In the genomic region with DNA sequence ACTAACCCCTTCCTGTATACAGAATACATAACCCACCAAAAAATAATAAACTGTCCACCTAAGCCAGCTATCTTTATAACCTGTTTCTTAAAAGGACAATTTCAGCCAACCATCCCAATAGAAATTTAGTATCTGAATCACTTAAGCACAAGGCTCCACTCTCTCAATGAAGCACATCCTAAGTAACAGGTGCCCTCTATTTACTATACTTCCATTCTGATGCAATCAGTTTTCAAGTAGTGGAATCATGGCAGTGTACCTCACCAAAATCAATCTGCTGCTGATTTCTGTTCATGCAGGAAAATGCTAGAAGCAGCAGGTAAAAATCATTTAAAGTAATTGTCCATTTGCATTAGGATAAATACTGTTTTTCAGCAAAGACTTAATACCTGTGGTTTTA, we compare ENCODE assay signal across 20 cellular contexts. TPM values are rescaled to one million over a fixed set of nuclear protein-coding genes. Genes with fewer than 3 reads are reported as not detected.
DNase-seq lines count a peak whose midpoint lies in the region; ATAC-seq and TF ChIP-seq lines count a peak whose summit lies in the region.
"Had no signal": no experiment of that assay in that cellular context is flagged by ENCODE, and none has a peak within 500 bp of the region (broad histone marks: within the 10 kb centered on the region; RNA-seq: fewer than 3 reads in every experiment).

No MANE protein-coding gene starts in this region.

- ATAC-seq in stimulated activated naive CD8-positive, alpha-beta T cell treated with anti-CD3 and anti-CD28 coated beads, Interleukin-15, Interleukin-2, amounts not matched to agents 100 U/mL and 50 U/mL, for 24 hours: no peak
- no peak for ATAC-seq in HG02571 (IDR thresholded peaks at IDR 0.05; ENCODE audit: unreplicated experiment)
- ATAC-seq: CD8-positive, alpha-beta T cell; K562 had no signal

- no peak overlapping the region for H2AFZ ChIP-seq in smooth muscle cell (ENCODE audit: low read depth)
- H2AFZ ChIP-seq: GM23248 had no signal

- H3K4me3 Mint-ChIP-seq in activated CD4-positive, alpha-beta T cell treated with anti-CD3 and anti-CD28 coated beads, Interleukin-2, amount 10 ng/mL, durations not matched to agents 24 days and 14 days: peak overlapping the region; percentile 49
- peak overlapping the region; percentile 52 for H3K4me3 Mint-ChIP-seq in stimulated activated naive CD8-positive, alpha-beta T cell treated with anti-CD3 and anti-CD28 coated beads, Interleukin-15, Interleukin-2, amounts not matched to agents 100 ng/mL and 50 ng/mL, for 24 hours
- H3K4me3 Mint-ChIP-seq in activated T-helper 2 cell treated with anti-CD3 and anti-CD28 coated beads, Interferon-gamma antibody, Interleukin-2, Interleukin-4, amounts not matched to agents 10 μg/mL and 5 μg/mL and 100 μg/mL, durations not matched to agents 14 hours and 24 hours and 36 hours (ENCODE audit: low read depth): peak overlapping the region; percentile 48
- H3K4me3 Mint-ChIP-seq: CD8-positive, alpha-beta T cell; H9 had no signal

- no peak overlapping the region for H3K4me2 ChIP-seq in smooth muscle cell

- H3F3A ChIP-seq in smooth muscle cell (ENCODE audit: low read depth): no peaks in the 10 kb centered on the region

- intact Hi-C loops in activated CD4-positive, alpha-beta T cell treated with anti-CD3 and anti-CD28 coated beads, Interleukin-2, amount 10 ng/mL, durations not matched to agents 24 days and 14 days (cut with micrococcal nuclease): no loop called here
- intact Hi-C loops in activated T-helper 2 cell treated with anti-CD3 and anti-CD28 coated beads, Interferon-gamma antibody, Interleukin-2, Interleukin-4, amounts not matched to agents 10 μg/mL and 5 μg/mL and 100 μg/mL, durations not matched to agents 14 hours and 24 hours and 36 hours (cut with micrococcal nuclease): loop anchor here (10.0 kb wide), 1 partner anchor 1001 kb away; the partner anchor contains the start of gene ARSB

- H3K36me3 Mint-ChIP-seq in activated CD4-positive, alpha-beta T cell treated with anti-CD3 and anti-CD28 coated beads, Interleukin-2, amount 10 ng/mL, durations not matched to agents 24 days and 14 days (ENCODE audit: low read depth): peaks cover 68% of the 10 kb centered on the region
- peaks cover 75% of the 10 kb centered on the region for H3K36me3 Mint-ChIP-seq in stimulated activated naive CD8-positive, alpha-beta T cell treated with anti-CD3 and anti-CD28 coated beads, Interleukin-15, Interleukin-2, amounts not matched to agents 100 ng/mL and 50 ng/mL, for 24 hours (ENCODE audit: low read depth)
- H3K36me3 Mint-ChIP-seq in activated T-helper 2 cell treated with anti-CD3 and anti-CD28 coated beads, Interferon-gamma antibody, Interleukin-2, Interleukin-4, amounts not matched to agents 10 μg/mL and 5 μg/mL and 100 μg/mL, durations not matched to agents 14 hours and 24 hours and 36 hours (ENCODE audit: low read depth): peaks cover 77% of the 10 kb centered on the region

- no peak overlapping the region for H3K9ac ChIP-seq in smooth muscle cell (ENCODE audit: low read depth)
- H3K9ac ChIP-seq: GM23248 had no signal

- H4K20me1 ChIP-seq in smooth muscle cell (ENCODE audit: low read depth): no peaks in the 10 kb centered on the region

- H3K4me1 Mint-ChIP-seq in activated CD4-positive, alpha-beta T cell treated with anti-CD3 and anti-CD28 coated beads, Interleukin-2, amount 10 ng/mL, durations not matched to agents 24 days and 14 days: peaks cover 55% of the 10 kb centered on the region
- H3K4me1 Mint-ChIP-seq in stimulated activated naive CD8-positive, alpha-beta T cell treated with anti-CD3 and anti-CD28 coated beads, Interleukin-15, Interleukin-2, amounts not matched to agents 100 ng/mL and 50 ng/mL, for 24 hours (ENCODE audit: low read depth): peaks cover 88% of the 10 kb centered on the region
- peaks cover 67% of the 10 kb centered on the region for H3K4me1 Mint-ChIP-seq in activated T-helper 2 cell treated with anti-CD3 and anti-CD28 coated beads, Interferon-gamma antibody, Interleukin-2, Interleukin-4, amounts not matched to agents 10 μg/mL and 5 μg/mL and 100 μg/mL, durations not matched to agents 14 hours and 24 hours and 36 hours (ENCODE audit: low read depth)

- H3K36me3 ChIP-seq in smooth muscle cell (ENCODE audit: low read depth): peaks cover 35% of the 10 kb centered on the region

- H3K79me2 ChIP-seq in smooth muscle cell (ENCODE audit: low read depth): no peaks in the 10 kb centered on the region

- no peak for TF ChIP-seq CTCF in smooth muscle cell (IDR thresholded peaks at IDR 0.05; ENCODE audit: borderline replicate concordance, insufficient read depth, poor library complexity, severe bottlenecking)

- H3K27ac Mint-ChIP-seq in activated CD4-positive, alpha-beta T cell treated with anti-CD3 and anti-CD28 coated beads, Interleukin-2, amount 10 ng/mL, durations not matched to agents 24 days and 14 days: peak overlapping the region; percentile 6
- H3K27ac Mint-ChIP-seq in stimulated activated naive CD8-positive, alpha-beta T cell treated with anti-CD3 and anti-CD28 coated beads, Interleukin-15, Interleukin-2, amounts not matched to agents 100 ng/mL and 50 ng/mL, for 24 hours: peak overlapping the region; percentile 88
- peak overlapping the region; percentile 61 for H3K27ac Mint-ChIP-seq in activated T-helper 2 cell treated with anti-CD3 and anti-CD28 coated beads, Interferon-gamma antibody, Interleukin-2, Interleukin-4, amounts not matched to agents 10 μg/mL and 5 μg/mL and 100 μg/mL, durations not matched to agents 14 hours and 24 hours and 36 hours
- H3K27ac Mint-ChIP-seq: CD8-positive, alpha-beta T cell; H9 had no signal

- H3K9me3 Mint-ChIP-seq in activated CD4-positive, alpha-beta T cell treated with anti-CD3 and anti-CD28 coated beads, Interleukin-2, amount 10 ng/mL, durations not matched to agents 24 days and 14 days: no peaks in the 10 kb centered on the region
- no peaks in the 10 kb centered on the region for H3K9me3 Mint-ChIP-seq in stimulated activated naive CD8-positive, alpha-beta T cell treated with anti-CD3 and anti-CD28 coated beads, Interleukin-15, Interleukin-2, amounts not matched to agents 100 ng/mL and 50 ng/mL, for 24 hours
- no peaks in the 10 kb centered on the region for H3K9me3 Mint-ChIP-seq in activated T-helper 2 cell treated with anti-CD3 and anti-CD28 coated beads, Interferon-gamma antibody, Interleukin-2, Interleukin-4, amounts not matched to agents 10 μg/mL and 5 μg/mL and 100 μg/mL, durations not matched to agents 14 hours and 24 hours and 36 hours
- H3K9me3 Mint-ChIP-seq: CD8-positive, alpha-beta T cell; H9 had no signal

- no peak for DNase-seq in activated CD4-positive, alpha-beta T cell treated with anti-CD3 and anti-CD28 coated beads, Interleukin-2, amount 10 ng/mL, durations not matched to agents 24 days and 14 days
- DNase-seq in activated CD4-positive, alpha-beta T cell treated with anti-CD3 and anti-CD28 coated beads for 1 hour: no peak
- DNase-seq in stimulated activated naive CD8-positive, alpha-beta T cell treated with anti-CD3 and anti-CD28 coated beads, Interleukin-15, Interleukin-2, amounts not matched to agents 100 U/mL and 50 U/mL, for 24 hours: no peak
- no peak for DNase-seq in activated T-helper 2 cell treated with anti-CD3 and anti-CD28 coated beads, Interferon-gamma antibody, Interleukin-2, Interleukin-4, amounts not matched to agents 10 μg/mL and 5 μg/mL and 100 μg/mL, durations not matched to agents 14 hours and 24 hours and 36 hours (ENCODE audit: low spot score)
- DNase-seq in smooth muscle cell (lab: John Stamatoyannopoulos, UW; ENCODE audit: unreplicated experiment): no peak
- no peak for DNase-seq in glomerular visceral epithelial cell (ENCODE audit: extremely low spot score)
- DNase-seq: AML-193; C1 segment of cervical spinal cord; CD8-positive, alpha-beta T cell; DMS153; GM23248; H9; MG63; NCI-H1417; NCI-H1694 treated with DMSO at 0.1 percent for 48 hours; NCI-H510A had no signal

- no peak overlapping the region for H3K4me3 ChIP-seq in smooth muscle cell
- H3K4me3 ChIP-seq: GM23248, K562, MG63 had no signal

- H3K9me3 ChIP-seq in smooth muscle cell (replicated peaks; ENCODE audit: low read depth): no peaks in the 10 kb centered on the region
- H3K9me3 ChIP-seq: MG63 had no signal

- H3K27me3 ChIP-seq in smooth muscle cell (ENCODE audit: low read depth): no peaks in the 10 kb centered on the region
- H3K27me3 ChIP-seq: MG63 had no signal

- H3K4me1 ChIP-seq in smooth muscle cell (ENCODE audit: low read depth): peaks cover 13% of the 10 kb centered on the region

- H3K27me3 Mint-ChIP-seq in activated CD4-positive, alpha-beta T cell treated with anti-CD3 and anti-CD28 coated beads, Interleukin-2, amount 10 ng/mL, durations not matched to agents 24 days and 14 days: no peaks in the 10 kb centered on the region
- H3K27me3 Mint-ChIP-seq in stimulated activated naive CD8-positive, alpha-beta T cell treated with anti-CD3 and anti-CD28 coated beads, Interleukin-15, Interleukin-2, amounts not matched to agents 100 ng/mL and 50 ng/mL, for 24 hours: no peaks in the 10 kb centered on the region
- H3K27me3 Mint-ChIP-seq in activated T-helper 2 cell treated with anti-CD3 and anti-CD28 coated beads, Interferon-gamma antibody, Interleukin-2, Interleukin-4, amounts not matched to agents 10 μg/mL and 5 μg/mL and 100 μg/mL, durations not matched to agents 14 hours and 24 hours and 36 hours (ENCODE audit: low read depth): no peaks in the 10 kb centered on the region

- H3K27ac ChIP-seq in smooth muscle cell (ENCODE audit: low read depth): no peak overlapping the region
- H3K27ac ChIP-seq: GM23248, RWPE1 had no signal

RNA-seq across cellular contexts. Expression of gene MTX3, which starts 4.8 kb away (rescaled TPM):
- 26.8 and 27.8 TPM in 2 replicates for total RNA-seq in activated CD4-positive, alpha-beta T cell treated with anti-CD3 and anti-CD28 coated beads, Interleukin-2, amount 10 ng/mL, durations not matched to agents 24 days and 14 days
- 18.0 and 18.2 TPM in 2 replicates for total RNA-seq in activated T-helper 2 cell treated with anti-CD3 and anti-CD28 coated beads, Interferon-gamma antibody, Interleukin-2, Interleukin-4, amounts not matched to agents 10 μg/mL and 5 μg/mL and 100 μg/mL, durations not matched to agents 14 hours and 24 hours and 36 hours
- 17.9 and 20.2 TPM in 2 replicates for total RNA-seq in smooth muscle cell
- 2.7 and 4.1 TPM in 2 replicates for polyA plus RNA-seq in smooth muscle cell

RNA-seq across cellular contexts. Expression of gene THBS4, which starts 48.9 kb away (rescaled TPM):
- 1.3 and 2.1 TPM in 2 replicates for total RNA-seq in activated CD4-positive, alpha-beta T cell treated with anti-CD3 and anti-CD28 coated beads, Interleukin-2, amount 10 ng/mL, durations not matched to agents 24 days and 14 days
- total RNA-seq in activated T-helper 2 cell treated with anti-CD3 and anti-CD28 coated beads, Interferon-gamma antibody, Interleukin-2, Interleukin-4, amounts not matched to agents 10 μg/mL and 5 μg/mL and 100 μg/mL, durations not matched to agents 14 hours and 24 hours and 36 hours: 0.92 and 1.1 TPM in 2 replicates
- total RNA-seq in smooth muscle cell: 2.9 TPM in 1 of 2 replicates, not detected in the other
- polyA plus RNA-seq in smooth muscle cell: 0.61 and 0.74 TPM in 2 replicates
- total RNA-seq: CD8-positive, alpha-beta T cell; K562 had no signal

Comparison
In these comparisons a context has a peak if more than half of its experiments do, and no peak if none do; other contexts are left out.
1. H3K27ac Mint-ChIP-seq: peak in every context shown above with its lines; median percentile 88 in stimulated activated naive CD8-positive, alpha-beta T cell treated with anti-CD3 and anti-CD28 coated beads, Interleukin-15, Interleukin-2, amounts not matched to agents 100 ng/mL and 50 ng/mL, for 24 hours; 61 in activated T-helper 2 cell treated with anti-CD3 and anti-CD28 coated beads, Interferon-gamma antibody, Interleukin-2, Interleukin-4, amounts not matched to agents 10 μg/mL and 5 μg/mL and 100 μg/mL, durations not matched to agents 14 hours and 24 hours and 36 hours; 6 in activated CD4-positive, alpha-beta T cell treated with anti-CD3 and anti-CD28 coated beads, Interleukin-2, amount 10 ng/mL, durations not matched to agents 24 days and 14 days.